In genomic region chr6:148441454-148441911, GRCh38 we compare ENCODE assay signal across 8 cellular contexts.
A peak's percentile ranks its signal among the peaks of the same experiment; 100 is the strongest.
DNase-seq lines count a peak whose midpoint lies in the region; ATAC-seq and TF ChIP-seq lines count a peak whose summit lies in the region.

No MANE protein-coding gene starts in this region.

- H3K4me3 ChIP-seq in prostate gland = no peak overlapping the region

- no peaks in the 10 kb centered on the region for H3K4me1 ChIP-seq in prostate gland (replicated peaks)

- no peaks in the 10 kb centered on the region for H3K27me3 ChIP-seq in prostate gland (replicated peaks; ENCODE audit: insufficient read depth)

- 49% methylated on average over 4 of the region's 4 CpGs for WGBS in prostate gland

- peak overlapping the region; percentile 27 to 42 for H3K27ac ChIP-seq in prostate gland

- intact Hi-C loops in prostate gland (cut with DNase I) = no loop called here

- no peaks in the 10 kb centered on the region for H3K9me3 ChIP-seq in prostate gland

- TF ChIP-seq CTCF in prostate gland (IDR thresholded peaks at IDR 0.05) = no peak

- DNase-seq in MV-4-11 (lab: John Stamatoyannopoulos, UW) (peak; percentile 85), dermis microvascular lymphatic vessel endothelial cell (ENCODE audit: low read depth in 2 of 2) (peak; percentile 89 to 97), prostate gland (ENCODE audit: low spot score) (no peak), superior temporal gyrus (ENCODE audit: extremely low spot score) (no peak), iPS-NIHi11 (ENCODE audit: low spot score) (no peak)
- DNase-seq in activated CD4-positive, alpha-beta T cell treated with anti-CD3 and anti-CD28 coated beads for 1 hour = no peak

- H3K36me3 ChIP-seq in prostate gland = no peaks in the 10 kb centered on the region

- ATAC-seq in GM21423 (IDR thresholded peaks at IDR 0.05; ENCODE audit: unreplicated experiment) = peak; percentile 71
- no peak for ATAC-seq in HG03175 (IDR thresholded peaks at IDR 0.05; ENCODE audit: unreplicated experiment)

- TF ChIP-seq POLR2A in prostate gland (IDR thresholded peaks at IDR 0.05) = no peak

Comparison
In these comparisons a context has a peak if more than half of its experiments do, and no peak if none do; other contexts are left out.
1. DNase-seq: peak in MV-4-11 (single experiment) and dermis microvascular lymphatic vessel endothelial cell (2 of 2); none in prostate gland (single experiment), superior temporal gyrus (single experiment), iPS-NIHi11 (single experiment) and activated CD4-positive, alpha-beta T cell treated with anti-CD3 and anti-CD28 coated beads for 1 hour (single experiment).